11 cellular contexts compared by ENCODE assay signal in the genomic region with DNA sequence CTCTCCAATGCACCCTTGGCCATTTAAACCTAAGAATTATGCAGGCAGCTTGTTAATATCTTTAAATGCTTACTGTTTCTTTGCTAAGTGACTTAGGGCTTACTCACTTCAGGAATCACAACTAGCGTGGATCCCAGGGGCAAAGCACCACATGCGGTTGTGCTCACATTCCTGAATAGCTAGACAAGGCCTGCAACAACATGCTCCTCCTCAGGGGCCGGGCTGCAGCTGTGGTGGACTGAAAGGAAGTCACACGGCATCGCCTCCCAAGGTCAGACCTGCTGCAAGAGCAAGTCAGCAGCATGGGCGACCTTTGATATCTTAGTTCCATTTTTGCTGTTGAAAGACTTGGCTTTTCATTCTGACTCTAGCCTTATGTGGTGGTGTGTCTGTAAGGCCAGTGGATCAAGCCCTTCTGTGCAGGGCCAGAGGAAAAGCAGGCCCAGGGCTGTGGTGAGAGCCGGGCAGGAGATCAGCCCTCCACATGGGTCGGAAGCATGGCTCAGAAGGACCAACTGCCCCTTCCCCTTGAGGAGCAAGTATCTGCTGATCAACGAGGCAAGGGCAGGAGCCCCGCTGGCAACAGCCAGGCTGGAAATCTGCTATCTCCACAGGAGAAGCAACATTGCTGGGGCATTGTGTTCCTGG.
DNase-seq lines count a peak whose midpoint lies in the region; ATAC-seq and TF ChIP-seq lines count a peak whose summit lies in the region.
"Had no signal": no experiment of that assay in that cellular context is flagged by ENCODE, and none has a peak within 500 bp of the region (broad histone marks: within the 10 kb centered on the region; RNA-seq: fewer than 3 reads in every experiment).

No MANE protein-coding gene starts in this region.

- H3K4me3 ChIP-seq in foreskin fibroblast (ENCODE audit: low read depth in 1 of 2, low read length in 2 of 2), result no peak overlapping the region
- H3K4me3 ChIP-seq: uterus had no signal

- intact Hi-C loops in posterior vena cava (cut with DNase I), result no loop called here

- peak; percentile 84 for ATAC-seq in GM19463 (IDR thresholded peaks at IDR 0.05; ENCODE audit: unreplicated experiment)
- ATAC-seq in GM21825 (IDR thresholded peaks at IDR 0.05; ENCODE audit: unreplicated experiment), result no peak
- no peak for ATAC-seq in activated CD4-positive, CD25-positive, alpha-beta regulatory T cell treated with anti-CD3 and anti-CD28 coated beads, Interleukin-2, amount 50 U/mL, for 24 hours

- TF ChIP-seq CTCF in foreskin fibroblast (IDR thresholded peaks at IDR 0.05; ENCODE audit: low read depth, low read length), result no peak

- DNase-seq in RPMI7951 (ENCODE audit: low read depth), result peak; percentile 81
- peak; percentile 31 to 60 for DNase-seq in foreskin fibroblast
- peak; percentile 82 for DNase-seq in posterior vena cava (ENCODE audit: low spot score)
- no peak for DNase-seq in HEK293T (ENCODE audit: extremely low spot score)
- no peak for DNase-seq in occipital lobe (lab: John Stamatoyannopoulos, UW)
- DNase-seq: erythroblast, NCI-H82, uterus had no signal

- POLR2A ChIA-PET in HEK293T (lab: Yijun Ruan, JAX), result no interaction called here

- CTCF ChIA-PET in HEK293T (lab: Yijun Ruan, JAX), result interaction anchor here (0.9 kb wide), 1 partner anchor 47 kb away, joined by 4 read pairs; no protein-coding TSS in a partner anchor

TF ChIP-seq in HEK293T, 16 proteins besides CTCF, POLR2A, EP300 and RAD21:
- TF ChIP-seq ARNT (IDR thresholded peaks at IDR 0.05), result no peak
- TF ChIP-seq BHLHE40 (IDR thresholded peaks at IDR 0.05; ENCODE audit: borderline replicate concordance), result no peak
- no peak for TF ChIP-seq ZNF384 (IDR thresholded peaks at IDR 0.05)
- TF ChIP-seq NFRKB (IDR thresholded peaks at IDR 0.05), result no peak
- no peak for TF ChIP-seq SP1 (IDR thresholded peaks at IDR 0.05)
- TF ChIP-seq, protein P1, sequence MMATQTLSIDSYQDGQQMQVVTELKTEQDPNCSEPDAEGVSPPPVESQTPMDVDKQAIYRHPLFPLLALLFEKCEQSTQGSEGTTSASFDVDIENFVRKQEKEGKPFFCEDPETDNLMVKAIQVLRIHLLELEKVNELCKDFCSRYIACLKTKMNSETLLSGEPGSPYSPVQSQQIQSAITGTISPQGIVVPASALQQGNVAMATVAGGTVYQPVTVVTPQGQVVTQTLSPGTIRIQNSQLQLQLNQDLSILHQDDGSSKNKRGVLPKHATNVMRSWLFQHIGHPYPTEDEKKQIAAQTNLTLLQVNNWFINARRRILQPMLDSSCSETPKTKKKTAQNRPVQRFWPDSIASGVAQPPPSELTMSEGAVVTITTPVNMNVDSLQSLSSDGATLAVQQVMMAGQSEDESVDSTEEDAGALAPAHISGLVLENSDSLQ (IDR thresholded peaks at IDR 0.05), result no peak
- no peak for TF ChIP-seq TARDBP (IDR thresholded peaks at IDR 0.05)
- no peak for TF ChIP-seq SUZ12 (IDR thresholded peaks at IDR 0.05)

Comparison
In these comparisons a context has a peak if more than half of its experiments do, and no peak if none do; other contexts are left out.
1. DNase-seq: peak in RPMI7951 (single experiment), foreskin fibroblast (2 of 2) and posterior vena cava (single experiment); none in HEK293T (single experiment) and occipital lobe (single experiment).